ENCODE assay signal across 1 cellular context in genomic region chr1:943545-944340, GRCh38.
TF ChIP-seq lines count a peak whose summit lies in the region.

No MANE protein-coding gene starts in this region.

TF ChIP-seq in IMR-90, 13 proteins besides CTCF, POLR2A, EP300 and RAD21:
- TF ChIP-seq RFX5 (IDR thresholded peaks at IDR 0.05; ENCODE audit: low read depth, low read length) (no peak), BHLHE40 (IDR thresholded peaks at IDR 0.05; ENCODE audit: low read depth, low read length) (no peak), MAZ (IDR thresholded peaks at IDR 0.05; ENCODE audit: borderline replicate concordance, low read depth, low read length) (no peak)
